ENCODE assay signal across 17 cellular contexts in genomic region chr11:83815736-83816135, GRCh38.
A peak's percentile ranks its signal among the peaks of the same experiment; 100 is the strongest.
DNase-seq lines count a peak whose midpoint lies in the region; ATAC-seq and TF ChIP-seq lines count a peak whose summit lies in the region.
"Had no signal": no experiment of that assay in that cellular context is flagged by ENCODE, and none has a peak within 500 bp of the region (broad histone marks: within the 10 kb centered on the region; RNA-seq: fewer than 3 reads in every experiment).

No MANE protein-coding gene starts in this region.

- TF ChIP-seq RAD21 in IMR-90 (IDR thresholded peaks at IDR 0.05; ENCODE audit: low read length) (no peak), neural cell (conservative IDR thresholded peaks at IDR 0.05) (no peak)

- no peaks in the 10 kb centered on the region for H3K79me1 ChIP-seq in IMR-90 (ENCODE audit: low read depth in 1 of 2, low read length in 2 of 2)

- TF ChIP-seq CTCF in BE2C (IDR thresholded peaks at IDR 0.05; ENCODE audit: low read depth, low read length): no peak
- TF ChIP-seq CTCF in IMR-90 (conservative IDR thresholded peaks at IDR 0.05; ENCODE audit: low read depth, low read length): no peak
- TF ChIP-seq CTCF in neural cell (IDR thresholded peaks at IDR 0.05; ENCODE audit: poor library complexity, severe bottlenecking): no peak
- TF ChIP-seq CTCF in ascending aorta (IDR thresholded peaks at IDR 0.05): no peak

- peak; percentile 23 for DNase-seq in BE2C
- peak; percentile 23 for DNase-seq in IMR-90
- DNase-seq in dermis blood vessel endothelial cell: peak; percentile 11
- no peak for DNase-seq in ascending aorta (ENCODE audit: low spot score in 2 of 2)
- DNase-seq in stimulated activated CD4-positive, alpha-beta T cell treated with anti-CD3 and anti-CD28 coated beads, Interleukin-4, amount 100 ng/mL, for 24 hours: no peak
- no peak for DNase-seq in immature natural killer cell
- no peak for DNase-seq in T-helper 1 cell
- DNase-seq: Caco-2, GOT3, MV-4-11, NCI-H1417 treated with DMSO at 0.1 percent for 48 hours, NCI-H2029, NCI-H2171, NCI-H510A, Peyer's patch, Right ventricle myocardium superior had no signal

- H3K23ac ChIP-seq in IMR-90 (ENCODE audit: low read depth, low read length): no peak overlapping the region

- POLR2A ChIA-PET in IMR-90 (lab: Charles Lee; ENCODE audit: unreplicated experiment): no interaction called here

- in situ Hi-C loops in IMR-90 (cut with MboI; ENCODE audit: low sequenced_read_pairs): loop anchor here (5.0 to 25.0 kb wide), 4 partner anchors 291 to 1128 kb away; partner anchors contain the start of genes DDIAS and PRCP

- H4K8ac ChIP-seq in IMR-90 (ENCODE audit: low read depth in 2 of 2, low read length in 2 of 2): 0 out of 4 replicates have a peak overlapping the region, but pooled peaks of 1 of the 2 experiments have one; percentile 14

- H3K27ac Mint-ChIP-seq in immature natural killer cell: no peak overlapping the region

- no TSS peak for BruUV-seq in IMR-90 (replicated peaks; lab: Mats Ljungman, UMichigan)

- peaks cover 0 to 3% (median 0%) of the 10 kb centered on the region in 6 donors for H3K9me3 Mint-ChIP-seq in immature natural killer cell

- no peak overlapping the region for H3K4ac ChIP-seq in IMR-90 (ENCODE audit: low read depth, low read length)

- no peak for TF ChIP-seq EP300 in neural cell (conservative IDR thresholded peaks at IDR 0.05; ENCODE audit: poor library complexity, severe bottlenecking)

- no peak overlapping the region for H4K5ac ChIP-seq in IMR-90 (ENCODE audit: low read depth, low read length)

- no peak overlapping the region for H3K4me3 Mint-ChIP-seq in immature natural killer cell

- H3K79me2 ChIP-seq in neural cell (replicated peaks; ENCODE audit: insufficient read depth, low read length): no peaks in the 10 kb centered on the region

- H3K14ac ChIP-seq in IMR-90 (replicated peaks; ENCODE audit: low read depth, low read length): no peak overlapping the region

- H3K9ac ChIP-seq in IMR-90 (ENCODE audit: low read depth, low read length) (no peak overlapping the region), neural cell (ENCODE audit: low read length) (no peak overlapping the region)

- H3K36me3 ChIP-seq in BE2C (no peaks in the 10 kb centered on the region), IMR-90 (ENCODE audit: control insufficient read depth, insufficient read depth, low read length) (no peaks in the 10 kb centered on the region), neural cell (ENCODE audit: insufficient read depth, low read length) (no peaks in the 10 kb centered on the region), ascending aorta (no peaks in the 10 kb centered on the region)
- H3K36me3 ChIP-seq: Peyer's patch had no signal

- H3K27ac ChIP-seq in IMR-90 (ENCODE audit: insufficient read depth, low read length) (no peak overlapping the region), neural cell (ENCODE audit: low read length) (peak overlapping the region; percentile 8), ascending aorta (no peak overlapping the region)
- H3K27ac ChIP-seq: Peyer's patch had no signal

- H2BK120ac ChIP-seq in IMR-90 (ENCODE audit: low read depth, low read length): 0 out of 2 replicates have a peak overlapping the region, but pooled peaks have one; percentile 26

- no peaks in the 10 kb centered on the region for H3K9me2 ChIP-seq in neural cell (ENCODE audit: insufficient read depth, low read length)

- H3K9me3 ChIP-seq in BE2C: no peaks in the 10 kb centered on the region
- H3K9me3 ChIP-seq in IMR-90 (ENCODE audit: control insufficient read depth, insufficient read depth, low read length): no peaks in the 10 kb centered on the region
- no peaks in the 10 kb centered on the region for H3K9me3 ChIP-seq in neural cell (ENCODE audit: low read length)
- H3K9me3 ChIP-seq in ascending aorta: no peaks in the 10 kb centered on the region
- H3K9me3 ChIP-seq: Caco-2, Peyer's patch had no signal

- H2BK5ac ChIP-seq in IMR-90 (ENCODE audit: low read depth, low read length, poor library complexity, severe bottlenecking): no peak overlapping the region

- H3K56ac ChIP-seq in IMR-90 (ENCODE audit: extremely low read depth, insufficient read depth, low read length): no peak overlapping the region

- H3K4me2 ChIP-seq in IMR-90 (ENCODE audit: low read depth, low read length) (no peak overlapping the region), neural cell (ENCODE audit: low read length) (no peak overlapping the region)

- no peak overlapping the region for H4K91ac ChIP-seq in IMR-90 (ENCODE audit: insufficient read depth, low read depth, low read length)

- no peak overlapping the region for H2AK5ac ChIP-seq in IMR-90 (ENCODE audit: low read depth, low read length)

- peaks cover 7% of the 10 kb centered on the region for H3K9me1 ChIP-seq in IMR-90 (ENCODE audit: insufficient read depth, low read length)

- TF ChIP-seq POLR2A in IMR-90 (IDR thresholded peaks at IDR 0.05; ENCODE audit: low read depth, low read length): no peak

- H3K4me1 ChIP-seq in BE2C (peaks cover 6% of the 10 kb centered on the region; the same call in 1 of the 2 replicates), IMR-90 (ENCODE audit: control insufficient read depth, insufficient read depth, low read length) (no peaks in the 10 kb centered on the region; the same call in 1 of the 2 replicates), ascending aorta (no peaks in the 10 kb centered on the region)
- H3K4me1 ChIP-seq: Caco-2, Peyer's patch had no signal

- no peaks in the 10 kb centered on the region for H3K36me3 Mint-ChIP-seq in immature natural killer cell

- H3K27me3 ChIP-seq in BE2C (no peaks in the 10 kb centered on the region), IMR-90 (ENCODE audit: control insufficient read depth, insufficient read depth, low read length) (peaks cover 2% of the 10 kb centered on the region; the same call in 1 of the 2 replicates), neural cell (ENCODE audit: insufficient read depth, low read depth, low read length) (no peaks in the 10 kb centered on the region), ascending aorta (no peaks in the 10 kb centered on the region)

- H3K27me3 Mint-ChIP-seq in immature natural killer cell (ENCODE audit: low read depth in 3 of 3): peaks cover 0 to 2% (median 0%) of the 10 kb centered on the region in 3 donors

- H3K18ac ChIP-seq in IMR-90 (ENCODE audit: low read depth, low read length): no peak overlapping the region

- H3K4me1 Mint-ChIP-seq in immature natural killer cell: no peaks in the 10 kb centered on the region

- no peaks in the 10 kb centered on the region for H3F3A ChIP-seq in neural cell (ENCODE audit: insufficient read depth, low read length, poor library complexity, severe bottlenecking)

- ATAC-seq in IMR-90 (ENCODE audit: low read depth): peak; percentile 18; the same call in 1 of the 2 replicates

- peak overlapping the region; percentile 55 for H2BK20ac ChIP-seq in IMR-90 (ENCODE audit: low read depth, low read length)

- no peak overlapping the region for H2AK9ac ChIP-seq in IMR-90 (replicated peaks; ENCODE audit: low read depth, low read length, poor library complexity)

- H3K4me3 ChIP-seq in BE2C (ENCODE audit: low read depth, low read length): no peak overlapping the region
- no peak overlapping the region for H3K4me3 ChIP-seq in IMR-90 (ENCODE audit: insufficient read depth, low read depth, low read length)
- no peak overlapping the region for H3K4me3 ChIP-seq in neural cell (ENCODE audit: low read length)
- H3K4me3 ChIP-seq in ascending aorta: no peak overlapping the region
- H3K4me3 ChIP-seq: Peyer's patch had no signal

- no peak overlapping the region for H2BK15ac ChIP-seq in IMR-90 (ENCODE audit: low read depth, low read length)

- WGBS in IMR-90 (ENCODE audit: extremely low coverage in 2 of 2, insufficient read length in 1 of 2), 2 experiments: no CpG with 5 or more reads among the region's 1 CpG

- H4K20me1 ChIP-seq in IMR-90 (ENCODE audit: insufficient read depth, low read length) (no peaks in the 10 kb centered on the region), neural cell (ENCODE audit: insufficient read depth) (no peaks in the 10 kb centered on the region)

- CTCF ChIA-PET in IMR-90 (lab: Yijun Ruan, JAX): interaction anchor here (0.8 to 1.6 kb wide), 5 partner anchors 8 to 523 kb away, joined by 3 to 6 read pairs (median 5); no protein-coding TSS in a partner anchor

- intact Hi-C loops in IMR-90 (cut with micrococcal nuclease): loop anchor here (1.0 to 5.0 kb wide), 2 partner anchors 522 to 908 kb away; no protein-coding TSS in a partner anchor
- intact Hi-C loops in ascending aorta (cut with DNase I): loop anchor here (10.0 kb wide), 2 partner anchors 521 to 1131 kb away; no protein-coding TSS in a partner anchor

- H2AFZ ChIP-seq in IMR-90 (replicated peaks; ENCODE audit: low read length, poor library complexity) (peak overlapping the region; percentile 24), neural cell (ENCODE audit: low read depth, low read length) (no peak overlapping the region)

- dilution Hi-C loops in IMR-90 (cut with HindIII; ENCODE audit: low sequenced_read_pairs, unreplicated experiment): no loop called here

TF ChIP-seq in IMR-90, 13 proteins besides CTCF, POLR2A, EP300 and RAD21:
- TF ChIP-seq CHD1 (IDR thresholded peaks at IDR 0.05; ENCODE audit: low read depth, low read length): no peak
- TF ChIP-seq FOS (IDR thresholded peaks at IDR 0.05; ENCODE audit: low read depth, low read length): no peak
- TF ChIP-seq BHLHE40 (IDR thresholded peaks at IDR 0.05; ENCODE audit: low read depth, low read length): no peak
- no peak for TF ChIP-seq MXI1 (IDR thresholded peaks at IDR 0.05; ENCODE audit: borderline replicate concordance, low read depth, low read length)
- no peak for TF ChIP-seq SMC3 (IDR thresholded peaks at IDR 0.05; ENCODE audit: low read depth, low read length)

TF ChIP-seq in neural cell, 6 proteins besides CTCF, POLR2A, EP300 and RAD21 (continues in another document):
- no peak for TF ChIP-seq TAF1 (IDR thresholded peaks at IDR 0.05; ENCODE audit: low read depth)

Comparison
In these comparisons a context has a peak if more than half of its experiments do, and no peak if none do; other contexts are left out.
1. DNase-seq: peak in BE2C (single experiment), IMR-90 (single experiment) and dermis blood vessel endothelial cell (single experiment); none in ascending aorta (0 of 2), stimulated activated CD4-positive, alpha-beta T cell treated with anti-CD3 and anti-CD28 coated beads, Interleukin-4, amount 100 ng/mL, for 24 hours (single experiment), immature natural killer cell (0 of 3) and T-helper 1 cell (0 of 5).